12 cellular contexts compared by ENCODE assay signal in the genomic region with DNA sequence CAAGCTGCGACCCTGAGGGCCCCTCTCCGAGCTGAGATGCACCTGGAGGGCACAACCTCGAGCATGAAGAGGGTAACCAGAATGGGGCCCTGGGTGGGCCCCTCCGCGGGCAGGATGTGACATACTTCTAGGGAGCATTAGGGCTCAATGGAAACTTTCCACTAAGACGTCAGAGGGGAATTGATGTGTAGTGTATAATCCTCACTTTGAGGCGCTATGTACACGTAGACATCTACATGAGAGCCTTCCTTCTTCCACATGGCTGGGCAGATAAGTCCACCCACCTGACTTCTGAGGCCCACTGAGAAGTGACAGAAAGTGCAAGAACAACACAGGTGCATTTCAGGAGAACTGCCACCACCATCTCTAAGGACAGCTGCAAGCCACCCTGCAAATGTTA.
DNase-seq lines count a peak whose midpoint lies in the region; ATAC-seq and TF ChIP-seq lines count a peak whose summit lies in the region.
"Had no signal": no experiment of that assay in that cellular context is flagged by ENCODE, and none has a peak within 500 bp of the region (broad histone marks: within the 10 kb centered on the region; RNA-seq: fewer than 3 reads in every experiment).

No MANE protein-coding gene starts in this region.

- H3K4ac ChIP-seq in mesenchymal stem cell (ENCODE audit: low read depth in 1 of 2, low read length in 2 of 2), result no peak overlapping the region

- peaks cover 41% of the 10 kb centered on the region for H3K4me1 Mint-ChIP-seq in CD8-positive, alpha-beta T cell (ENCODE audit: low read depth)

- peak overlapping the region; percentile 15 for H2AK5ac ChIP-seq in mesenchymal stem cell (ENCODE audit: low read length, severe bottlenecking)

- intact Hi-C loops in CD8-positive, alpha-beta T cell (cut with DNase I, micrococcal nuclease), result loop anchor here in 1 of 2 experiments (10.0 kb wide), 1 partner anchor 155 kb away; no protein-coding TSS in a partner anchor
- intact Hi-C loops in prostate gland (cut with DNase I), result loop anchor here (5.0 kb wide), 2 partner anchors 62 to 487 kb away; partner anchors contain the start of gene DAP

- H2AFZ ChIP-seq in mesenchymal stem cell (ENCODE audit: low read depth, low read length), result no peak overlapping the region

- H2BK15ac ChIP-seq in mesenchymal stem cell (ENCODE audit: low read depth, poor library complexity, severe bottlenecking), result no peak overlapping the region

- no peak overlapping the region for H3K27ac Mint-ChIP-seq in CD8-positive, alpha-beta T cell

- TF ChIP-seq POLR2A in prostate gland (IDR thresholded peaks at IDR 0.05), result no peak

- CTCF ChIA-PET in CD8-positive, alpha-beta T cell (lab: Charles Lee), result no interaction called here

- H3K4me3 ChIP-seq in mesenchymal stem cell (ENCODE audit: insufficient read depth in 1 of 2, low read depth in 1 of 2, low read length in 2 of 2) (no peak overlapping the region), prostate gland (no peak overlapping the region)
- H3K4me3 ChIP-seq in CD8-positive, alpha-beta T cell (ENCODE audit: low read depth, low read length), result no peak overlapping the region
- H3K4me3 ChIP-seq: upper lobe of left lung had no signal

- peaks cover 50% of the 10 kb centered on the region for H3K4me1 ChIP-seq in mesenchymal stem cell (ENCODE audit: control insufficient read depth, insufficient read depth, low read depth, low read length)
- H3K4me1 ChIP-seq in CD8-positive, alpha-beta T cell (ENCODE audit: insufficient read depth, low read length), result peaks cover 21% of the 10 kb centered on the region
- H3K4me1 ChIP-seq in prostate gland (replicated peaks), result peaks cover 27% of the 10 kb centered on the region

- peaks cover 14% of the 10 kb centered on the region for H3K36me3 Mint-ChIP-seq in CD8-positive, alpha-beta T cell

- H2BK120ac ChIP-seq in mesenchymal stem cell (ENCODE audit: low read depth, low read length), result no peak overlapping the region

- H3K4me2 ChIP-seq in mesenchymal stem cell (ENCODE audit: low read length, poor library complexity, severe bottlenecking), result no peak overlapping the region

- H2BK5ac ChIP-seq in mesenchymal stem cell (ENCODE audit: low read depth, low read length, poor library complexity, severe bottlenecking), result no peak overlapping the region

- no peak for TF ChIP-seq CTCF in CD8-positive, alpha-beta T cell (IDR thresholded peaks at IDR 0.05)
- no peak for TF ChIP-seq CTCF in prostate gland (IDR thresholded peaks at IDR 0.05)

- H3K79me1 ChIP-seq in mesenchymal stem cell (replicated peaks; ENCODE audit: low read length, poor library complexity, severe bottlenecking), result peaks cover 20% of the 10 kb centered on the region

- H3K9me3 ChIP-seq in mesenchymal stem cell (ENCODE audit: control insufficient read depth, low read length) (no peaks in the 10 kb centered on the region), prostate gland (no peaks in the 10 kb centered on the region)
- no peaks in the 10 kb centered on the region for H3K9me3 ChIP-seq in CD8-positive, alpha-beta T cell (ENCODE audit: low read length)
- H3K9me3 ChIP-seq: upper lobe of left lung had no signal

- H3K27me3 Mint-ChIP-seq in CD8-positive, alpha-beta T cell (ENCODE audit: low read depth), result no peaks in the 10 kb centered on the region

- H3K36me3 ChIP-seq in mesenchymal stem cell (ENCODE audit: control insufficient read depth in 1 of 2, insufficient read depth in 2 of 2, low read depth in 1 of 2, low read length in 2 of 2) (peaks cover 0 to 11% of the 10 kb centered on the region in 2 experiments), prostate gland (no peaks in the 10 kb centered on the region)
- H3K36me3 ChIP-seq in CD8-positive, alpha-beta T cell (ENCODE audit: insufficient read depth, low read length), result no peaks in the 10 kb centered on the region
- H3K36me3 ChIP-seq: upper lobe of left lung had no signal

- DNase-seq in mesenchymal stem cell, result no peak
- no peak for DNase-seq in CD8-positive, alpha-beta T cell
- DNase-seq in NCI-H1417 (lab: John Stamatoyannopoulos, UW), result no peak
- no peak for DNase-seq in activated CD4-positive, alpha-beta T cell treated with anti-CD3 and anti-CD28 coated beads, Interleukin-2, amount 50 U/mL, for 1 hour
- DNase-seq in prostate gland (ENCODE audit: low spot score), result no peak
- DNase-seq: amniotic stem cell, DMS79 treated with DMSO at 0.1 percent for 48 hours, NCI-H524 treated with DMSO at 0.1 percent for 48 hours had no signal

- H4K91ac ChIP-seq in mesenchymal stem cell (ENCODE audit: low read length), result no peak overlapping the region

- H4K8ac ChIP-seq in mesenchymal stem cell (ENCODE audit: low read length), result no peak overlapping the region

- no peak overlapping the region for H3K9ac ChIP-seq in mesenchymal stem cell (ENCODE audit: low read length)

- no peak overlapping the region for H3K23ac ChIP-seq in mesenchymal stem cell (ENCODE audit: low read length in 2 of 2)

- H2BK12ac ChIP-seq in mesenchymal stem cell (ENCODE audit: low read length in 2 of 2), result no peak overlapping the region

- no peak overlapping the region for H3K4me3 Mint-ChIP-seq in CD8-positive, alpha-beta T cell

- no peaks in the 10 kb centered on the region for H3K9me3 Mint-ChIP-seq in CD8-positive, alpha-beta T cell

- no peak overlapping the region for H3K18ac ChIP-seq in mesenchymal stem cell (ENCODE audit: low read depth in 1 of 2, low read length in 2 of 2)

- H3K27me3 ChIP-seq in mesenchymal stem cell (ENCODE audit: control insufficient read depth in 1 of 2, insufficient read depth in 1 of 2, low read length in 2 of 2) (no peaks in the 10 kb centered on the region), prostate gland (replicated peaks; ENCODE audit: insufficient read depth) (no peaks in the 10 kb centered on the region)
- H3K27me3 ChIP-seq in CD8-positive, alpha-beta T cell (ENCODE audit: insufficient read depth, low read length), result no peaks in the 10 kb centered on the region
- H3K27me3 ChIP-seq: upper lobe of left lung had no signal

- peak overlapping the region; percentile 81 for H3K27ac ChIP-seq in mesenchymal stem cell (ENCODE audit: low read length, poor library complexity, severe bottlenecking)
- no peak overlapping the region for H3K27ac ChIP-seq in CD8-positive, alpha-beta T cell (ENCODE audit: low read depth, low read length)
- no peak overlapping the region for H3K27ac ChIP-seq in prostate gland
- H3K27ac ChIP-seq: upper lobe of left lung had no signal

- ATAC-seq in GM18861 (IDR thresholded peaks at IDR 0.05; ENCODE audit: unreplicated experiment) (peak; percentile 59), GM21723 (IDR thresholded peaks at IDR 0.05; ENCODE audit: unreplicated experiment) (peak; percentile 72), HG03378 (IDR thresholded peaks at IDR 0.05; ENCODE audit: unreplicated experiment) (peak; percentile 70)
- no peak for ATAC-seq in CD8-positive, alpha-beta T cell

- H3K14ac ChIP-seq in mesenchymal stem cell (ENCODE audit: low read length in 2 of 2), result no peak overlapping the region

- POLR2A ChIA-PET in CD8-positive, alpha-beta T cell (lab: Charles Lee), result no interaction called here

- WGBS in mesenchymal stem cell, result 90% methylated on average over 8 of the region's 8 CpGs
- 93% methylated on average over 6 of the region's 8 CpGs for WGBS in prostate gland
